ENCODE assay signal across 18 cellular contexts in the genomic region with DNA sequence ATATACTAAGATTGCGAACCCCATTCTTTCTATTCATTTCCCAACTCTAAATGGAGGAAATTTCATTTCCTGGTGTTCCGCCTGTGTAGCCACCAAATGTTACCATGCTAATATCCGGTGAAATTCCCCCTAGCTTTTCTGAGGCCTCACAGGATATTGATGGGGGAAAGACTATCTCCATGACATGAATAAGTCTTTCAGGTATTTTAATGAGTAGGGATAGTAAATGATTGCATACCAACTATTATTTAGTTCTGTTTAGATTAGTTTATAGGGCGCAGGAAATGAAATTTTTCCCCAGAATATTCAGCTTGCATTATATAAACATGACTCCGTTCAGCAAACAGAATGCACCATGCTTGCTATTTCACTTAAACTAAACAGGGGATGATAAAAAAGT. TPM values are rescaled to one million over a fixed set of nuclear protein-coding genes. Genes with fewer than 3 reads are reported as not detected.
A peak's percentile ranks its signal among the peaks of the same experiment; 100 is the strongest.
DNase-seq lines count a peak whose midpoint lies in the region; ATAC-seq and TF ChIP-seq lines count a peak whose summit lies in the region.
"Had no signal": no experiment of that assay in that cellular context is flagged by ENCODE, and none has a peak within 500 bp of the region (broad histone marks: within the 10 kb centered on the region; RNA-seq: fewer than 3 reads in every experiment).

No MANE protein-coding gene starts in this region.

- no peak for TF ChIP-seq CTCF in SK-N-SH (IDR thresholded peaks at IDR 0.05)
- no peak for TF ChIP-seq CTCF in GM10248 (IDR thresholded peaks at IDR 0.05; ENCODE audit: control extremely low read depth, extremely low read depth, low read depth, missing control alignments)

- no peak for TF ChIP-seq RAD21 in SK-N-SH (IDR thresholded peaks at IDR 0.05; ENCODE audit: low read length)

- peak overlapping the region; percentile 33; the same call in 1 of the 2 replicates for H3K9ac ChIP-seq in SK-N-SH
- H3K9ac ChIP-seq: BLaER1 treated with 17β-estradiol and CSF1 and Interleukin-3, amounts not matched to agents 10 nM and 100 nM had no signal

- peaks cover 31% of the 10 kb centered on the region for H3F3A ChIP-seq in SK-N-SH (replicated peaks; ENCODE audit: insufficient read depth)

- H3K9me2 ChIP-seq in SK-N-SH = no peaks in the 10 kb centered on the region

- no peaks in the 10 kb centered on the region for H4K20me1 ChIP-seq in SK-N-SH (ENCODE audit: insufficient read depth)
- H4K20me1 ChIP-seq: BLaER1 treated with 17β-estradiol and CSF1 and Interleukin-3, amounts not matched to agents 10 nM and 100 nM had no signal

- POLR2A ChIA-PET in SK-N-SH (lab: Yijun Ruan, JAX) = no interaction called here
- POLR2A ChIA-PET in GM10248 (lab: Yijun Ruan, JAX) = no interaction called here

- H3K4me3 ChIP-seq in SK-N-SH (ENCODE audit: low read depth in 2 of 2, low read length in 1 of 2) = no peak overlapping the region
- H3K4me3 ChIP-seq: BLaER1 treated with 17β-estradiol and CSF1 and Interleukin-3, amounts not matched to agents 10 nM and 100 nM; GM12878; SJCRH30 had no signal

- no peaks in the 10 kb centered on the region for H3K36me3 Mint-ChIP-seq in T-helper 17 cell (ENCODE audit: low read depth)

- peaks cover 0 to 9% of the 10 kb centered on the region in 2 experiments for H3K36me3 ChIP-seq in SK-N-SH (replicated peaks in 1 of 2; ENCODE audit: control insufficient read depth in 1 of 2, insufficient read depth in 2 of 2, low read length in 1 of 2)
- H3K36me3 ChIP-seq: BLaER1 treated with 17β-estradiol and CSF1 and Interleukin-3, amounts not matched to agents 10 nM and 100 nM; SJCRH30 had no signal

- ATAC-seq in HG03159 (IDR thresholded peaks at IDR 0.05; ENCODE audit: unreplicated experiment) (no peak), T-helper 17 cell (no peak)
- ATAC-seq: GM12878 had no signal

- H3K4me1 Mint-ChIP-seq in T-helper 17 cell = peaks cover 2% of the 10 kb centered on the region

- DNase-seq in H4 (ENCODE audit: low spot score) = peak; percentile 52
- no peak for DNase-seq in SK-N-SH
- peak; percentile 42 for DNase-seq in glomerular visceral epithelial cell (ENCODE audit: extremely low spot score)
- DNase-seq in renal cortical epithelial cell (ENCODE audit: low read depth) = peak; percentile 70
- no peak for DNase-seq in dedifferentiated amniotic fluid mesenchymal stem cell (ENCODE audit: extremely low spot score)
- no peak for DNase-seq in GM10248 (ENCODE audit: extremely low spot score)
- no peak for DNase-seq in T-helper 17 cell
- DNase-seq: DMS 273 treated with DMSO at 0.1 percent for 48 hours, NCI-H1092 treated with DMSO at 0.1 percent for 48 hours, NCI-H1694, NCI-H2107, NCI-H226, NCI-H526 treated with DMSO at 0.1 percent for 48 hours, SJCRH30 had no signal

- H3K27me3 Mint-ChIP-seq in T-helper 17 cell = no peaks in the 10 kb centered on the region

- no peaks in the 10 kb centered on the region; the same call in 1 of the 2 replicates for H3K79me2 ChIP-seq in SK-N-SH (ENCODE audit: insufficient read depth)

- H3K4me3 Mint-ChIP-seq in T-helper 17 cell = no peak overlapping the region

- 63% methylated on average over 5 of the region's 5 CpGs for WGBS in SK-N-SH (ENCODE audit: low lambda C conversion rate)

- H3K27ac ChIP-seq in SK-N-SH (ENCODE audit: low read depth in 2 of 2, low read length in 1 of 2) = peak overlapping the region; percentile 71 to 77; a peak in 3 of 4 replicates
- H3K27ac ChIP-seq: BLaER1 treated with 17β-estradiol and CSF1 and Interleukin-3, amounts not matched to agents 10 nM and 100 nM; RWPE1; SJCRH30 had no signal

- H3K4me1 ChIP-seq in SK-N-SH (ENCODE audit: control insufficient read depth in 1 of 2, insufficient read depth in 2 of 2, low read depth in 1 of 2, low read length in 1 of 2) = peaks cover 0 to 33% of the 10 kb centered on the region in 2 experiments; a peak in 2 of 4 replicates
- H3K4me1 ChIP-seq: SJCRH30 had no signal

- no peak overlapping the region for H3K4me2 ChIP-seq in SK-N-SH
- H3K4me2 ChIP-seq: BLaER1 treated with 17β-estradiol and CSF1 and Interleukin-3, amounts not matched to agents 10 nM and 100 nM had no signal

- H3K9me3 ChIP-seq in SK-N-SH (no peaks in the 10 kb centered on the region), T-helper 17 cell (ENCODE audit: control insufficient read depth, low read length, poor library complexity, severe bottlenecking) (no peaks in the 10 kb centered on the region)
- H3K9me3 ChIP-seq: BLaER1 treated with 17β-estradiol and CSF1 and Interleukin-3, amounts not matched to agents 10 nM and 100 nM; SJCRH30 had no signal

- peak in 1 of 2 experiments; percentile 9; a peak in 1 of 4 replicates for TF ChIP-seq EP300 in SK-N-SH (IDR thresholded peaks at IDR 0.05; ENCODE audit: borderline replicate concordance in 1 of 2, low read depth in 1 of 2, low read length in 1 of 2)

- no peak overlapping the region for H3K27ac Mint-ChIP-seq in T-helper 17 cell

- H2AFZ ChIP-seq in SK-N-SH (ENCODE audit: low read depth) = no peak overlapping the region

- CTCF ChIA-PET in SK-N-SH (lab: Yijun Ruan, JAX) = interaction anchor here (1.3 kb wide), 1 partner anchor 19 kb away, joined by 3 read pairs; no protein-coding TSS in a partner anchor
- CTCF ChIA-PET in GM10248 (lab: Yijun Ruan, JAX) = interaction anchor here (1.0 kb wide), 1 partner anchor 110 kb away, joined by 3 read pairs; no protein-coding TSS in a partner anchor

- no peaks in the 10 kb centered on the region for H3K27me3 ChIP-seq in SK-N-SH (ENCODE audit: insufficient read depth)
- H3K27me3 ChIP-seq: BLaER1 treated with 17β-estradiol and CSF1 and Interleukin-3, amounts not matched to agents 10 nM and 100 nM; SJCRH30 had no signal

TF ChIP-seq in SK-N-SH, 30 proteins besides CTCF, POLR2A, EP300 and RAD21:
- 0 out of 2 replicates have a peak, but pooled peaks have one; percentile 7 for TF ChIP-seq TCF12 (IDR thresholded peaks at IDR 0.05)
- TF ChIP-seq, protein P1, sequence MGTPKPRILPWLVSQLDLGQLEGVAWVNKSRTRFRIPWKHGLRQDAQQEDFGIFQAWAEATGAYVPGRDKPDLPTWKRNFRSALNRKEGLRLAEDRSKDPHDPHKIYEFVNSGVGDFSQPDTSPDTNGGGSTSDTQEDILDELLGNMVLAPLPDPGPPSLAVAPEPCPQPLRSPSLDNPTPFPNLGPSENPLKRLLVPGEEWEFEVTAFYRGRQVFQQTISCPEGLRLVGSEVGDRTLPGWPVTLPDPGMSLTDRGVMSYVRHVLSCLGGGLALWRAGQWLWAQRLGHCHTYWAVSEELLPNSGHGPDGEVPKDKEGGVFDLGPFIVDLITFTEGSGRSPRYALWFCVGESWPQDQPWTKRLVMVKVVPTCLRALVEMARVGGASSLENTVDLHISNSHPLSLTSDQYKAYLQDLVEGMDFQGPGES (IDR thresholded peaks at IDR 0.05; ENCODE audit: low read depth, low read length) = no peak

RNA-seq across cellular contexts. Expression of a gene that starts 55.4 kb away (rescaled TPM):
- 155 and 160 TPM in 2 replicates for total RNA-seq in H4 (2014; rRNA removed; shearing (Covaris generic))
- polyA plus RNA-seq in SK-N-SH (2012; rRNA removed) = 18.7 and 20.4 TPM in 2 replicates
- polyA plus RNA-seq in SK-N-SH (2012; cell fraction: cytosol; rRNA removed) = 14.9 and 20.2 TPM in 2 replicates
- polyA plus RNA-seq in SK-N-SH (2012; cell fraction: nucleus; rRNA removed) = 18.2 and 26.5 TPM in 2 replicates
- 9.4 and 45.5 TPM in 2 replicates for total RNA-seq in renal cortical epithelial cell
- total RNA-seq in T-helper 17 cell = under 1 TPM; 0.18 to 0.37 TPM

Comparison
In these comparisons a context has a peak if more than half of its experiments do, and no peak if none do; other contexts are left out.
1. DNase-seq: peak in H4 (single experiment), glomerular visceral epithelial cell (single experiment) and renal cortical epithelial cell (single experiment); none in SK-N-SH (single experiment), dedifferentiated amniotic fluid mesenchymal stem cell (single experiment), GM10248 (single experiment) and T-helper 17 cell (0 of 3).